18 cellular contexts compared by ENCODE assay signal in the genomic region with DNA sequence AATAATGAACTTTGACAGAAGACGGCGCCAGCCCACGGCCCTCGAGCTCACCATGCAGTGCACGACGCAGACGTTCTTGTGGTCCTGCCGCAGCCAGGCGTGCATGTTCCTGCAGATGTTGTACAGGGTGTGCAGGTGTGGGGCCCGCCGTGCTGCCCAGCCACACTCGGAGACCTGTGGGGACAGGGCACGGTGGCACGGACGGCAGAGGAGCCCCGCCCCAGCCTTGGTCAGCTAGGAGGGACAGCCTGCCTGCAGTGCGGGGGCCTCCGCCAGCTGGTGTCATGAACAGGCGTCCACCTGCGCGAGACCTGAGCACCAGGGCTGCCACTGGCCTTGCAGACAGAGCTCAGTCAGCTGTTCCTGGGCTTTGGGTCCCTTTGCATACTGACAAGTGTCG. TPM values are rescaled to one million over a fixed set of nuclear protein-coding genes. Genes with fewer than 3 reads are reported as not detected.
DNase-seq lines count a peak whose midpoint lies in the region; ATAC-seq and TF ChIP-seq lines count a peak whose summit lies in the region.
"Had no signal": no experiment of that assay in that cellular context is flagged by ENCODE, and none has a peak within 500 bp of the region (broad histone marks: within the 10 kb centered on the region; RNA-seq: fewer than 3 reads in every experiment).

No MANE protein-coding gene starts in this region.

- POLR2A ChIA-PET in activated CD4-positive, alpha-beta T cell treated with anti-CD3 and anti-CD28 coated beads, Interleukin-2, amount 10 ng/mL, durations not matched to agents 7 days and 5 days (lab: Charles Lee): no interaction called here

- H3K27me3 Mint-ChIP-seq in activated CD4-positive, alpha-beta T cell treated with anti-CD3 and anti-CD28 coated beads, Interleukin-2, amount 10 ng/mL, durations not matched to agents 7 days and 5 days: no peaks in the 10 kb centered on the region
- no peaks in the 10 kb centered on the region for H3K27me3 Mint-ChIP-seq in T-helper 17 cell
- no peaks in the 10 kb centered on the region for H3K27me3 Mint-ChIP-seq in neural crest cell (ENCODE audit: low read depth)
- H3K27me3 Mint-ChIP-seq: B cell; CD4-positive, CD25-positive, alpha-beta regulatory T cell had no signal

- peaks cover 38% of the 10 kb centered on the region for H3K36me3 Mint-ChIP-seq in activated CD4-positive, alpha-beta T cell treated with anti-CD3 and anti-CD28 coated beads, Interleukin-2, amount 10 ng/mL, durations not matched to agents 7 days and 5 days (ENCODE audit: low read depth)
- H3K36me3 Mint-ChIP-seq in T-helper 17 cell (ENCODE audit: low read depth) (no peaks in the 10 kb centered on the region), neural crest cell (ENCODE audit: low read depth) (peaks cover 14% of the 10 kb centered on the region)

- no peak for TF ChIP-seq CTCF in neural crest cell (conservative IDR thresholded peaks at IDR 0.05)

- DNase-seq in activated CD4-positive, alpha-beta T cell treated with anti-CD3 and anti-CD28 coated beads, Interleukin-2, amount 10 ng/mL, durations not matched to agents 7 days and 5 days: no peak
- no peak for DNase-seq in activated CD4-positive, alpha-beta T cell treated with anti-CD3 and anti-CD28 coated beads, Interleukin-2, amount 50 U/mL, for 4 hours
- DNase-seq in T-helper 17 cell (no peak), neural crest cell (ENCODE audit: low read depth, low spot score) (no peak), NCI-H2081 (lab: John Stamatoyannopoulos, UW) (no peak), NCI-H2171 (lab: John Stamatoyannopoulos, UW) (no peak)
- DNase-seq: Caco-2; CD4-positive, CD25-positive, alpha-beta regulatory T cell; DMS 273 treated with DMSO at 0.1 percent for 48 hours; DMS79; EL; GDM1; H9 had no signal

- H3K27ac Mint-ChIP-seq in activated CD4-positive, alpha-beta T cell treated with anti-CD3 and anti-CD28 coated beads, Interleukin-2, amount 10 ng/mL, durations not matched to agents 7 days and 5 days: peak overlapping the region; percentile 41
- H3K27ac Mint-ChIP-seq in T-helper 17 cell: no peak overlapping the region
- H3K27ac Mint-ChIP-seq in neural crest cell (ENCODE audit: unreplicated experiment): peak overlapping the region; percentile 27
- H3K27ac Mint-ChIP-seq: B cell; CD4-positive, CD25-positive, alpha-beta regulatory T cell; CD8-positive, alpha-beta T cell; GM23338; H9 had no signal

- ATAC-seq in T-helper 17 cell: no peak
- ATAC-seq: CD8-positive, alpha-beta T cell; GM23338; HCT116 had no signal

- H3K9me3 ChIP-seq in T-helper 17 cell (ENCODE audit: control insufficient read depth, low read length, poor library complexity, severe bottlenecking): no peaks in the 10 kb centered on the region
- H3K9me3 ChIP-seq: BLaER1, Caco-2 had no signal

- H3K4me3 Mint-ChIP-seq in activated CD4-positive, alpha-beta T cell treated with anti-CD3 and anti-CD28 coated beads, Interleukin-2, amount 10 ng/mL, durations not matched to agents 7 days and 5 days: no peak overlapping the region
- H3K4me3 Mint-ChIP-seq in T-helper 17 cell (peak overlapping the region; percentile 63), neural crest cell (no peak overlapping the region)
- H3K4me3 Mint-ChIP-seq: B cell; CD4-positive, CD25-positive, alpha-beta regulatory T cell; CD8-positive, alpha-beta T cell; GM23338; H9 had no signal

- CTCF ChIA-PET in activated CD4-positive, alpha-beta T cell treated with anti-CD3 and anti-CD28 coated beads, Interleukin-2, amount 10 ng/mL, durations not matched to agents 7 days and 5 days (lab: Charles Lee): interaction anchor here (0.9 to 1.3 kb wide), 2 partner anchors 8 to 9 kb away, joined by 4 to 6 read pairs; no protein-coding TSS in a partner anchor

- peaks cover 3% of the 10 kb centered on the region for H3K9me3 Mint-ChIP-seq in activated CD4-positive, alpha-beta T cell treated with anti-CD3 and anti-CD28 coated beads, Interleukin-2, amount 10 ng/mL, durations not matched to agents 7 days and 5 days
- H3K9me3 Mint-ChIP-seq in neural crest cell: peaks cover 3% of the 10 kb centered on the region
- H3K9me3 Mint-ChIP-seq: CD4-positive, CD25-positive, alpha-beta regulatory T cell; CD8-positive, alpha-beta T cell had no signal

- peaks cover 28% of the 10 kb centered on the region for H3K4me1 Mint-ChIP-seq in activated CD4-positive, alpha-beta T cell treated with anti-CD3 and anti-CD28 coated beads, Interleukin-2, amount 10 ng/mL, durations not matched to agents 7 days and 5 days
- peaks cover 31% of the 10 kb centered on the region for H3K4me1 Mint-ChIP-seq in T-helper 17 cell
- H3K4me1 Mint-ChIP-seq in neural crest cell: no peaks in the 10 kb centered on the region
- H3K4me1 Mint-ChIP-seq: B cell, GM23338, H9 had no signal

RNA-seq across cellular contexts. Expression of gene GAK, which starts 49.5 kb away (rescaled TPM):
- total RNA-seq in activated CD4-positive, alpha-beta T cell treated with anti-CD3 and anti-CD28 coated beads, Interleukin-2, amount 10 ng/mL, durations not matched to agents 7 days and 5 days: 100 to 1,000 TPM; 133 to 148 TPM
- total RNA-seq in T-helper 17 cell (100 to 1,000 TPM; 192 to 215 TPM), neural crest cell (83.4 and 87.7 TPM in 2 replicates)

RNA-seq across cellular contexts. Expression of gene TMEM175, which starts 49.6 kb away (rescaled TPM):
- total RNA-seq in activated CD4-positive, alpha-beta T cell treated with anti-CD3 and anti-CD28 coated beads, Interleukin-2, amount 10 ng/mL, durations not matched to agents 7 days and 5 days: 10 to 100 TPM; 38.6 to 51.7 TPM
- total RNA-seq in T-helper 17 cell: 10 to 100 TPM; 36.9 to 43.6 TPM
- total RNA-seq in neural crest cell: 15.2 and 22.1 TPM in 2 replicates

RNA-seq across cellular contexts. Expression of gene CPLX1, which starts 56.7 kb away (rescaled TPM):
- under 1 TPM; 0.17 to 0.42 TPM for total RNA-seq in activated CD4-positive, alpha-beta T cell treated with anti-CD3 and anti-CD28 coated beads, Interleukin-2, amount 10 ng/mL, durations not matched to agents 7 days and 5 days
- 1 to 10 TPM; 3.1 to 3.7 TPM for total RNA-seq in T-helper 17 cell
- total RNA-seq in neural crest cell: 2.0 and 2.5 TPM in 2 replicates
- total RNA-seq: B cell had no signal
